In genomic region chr6:129460151-129460550, GRCh38 we compare ENCODE assay signal across 1 cellular context.
TF ChIP-seq lines count a peak whose summit lies in the region.

No MANE protein-coding gene starts in this region.

TF ChIP-seq in GM23338, 12 proteins besides CTCF, POLR2A, EP300 and RAD21 (continued from another document):
- TF ChIP-seq, protein P1, sequence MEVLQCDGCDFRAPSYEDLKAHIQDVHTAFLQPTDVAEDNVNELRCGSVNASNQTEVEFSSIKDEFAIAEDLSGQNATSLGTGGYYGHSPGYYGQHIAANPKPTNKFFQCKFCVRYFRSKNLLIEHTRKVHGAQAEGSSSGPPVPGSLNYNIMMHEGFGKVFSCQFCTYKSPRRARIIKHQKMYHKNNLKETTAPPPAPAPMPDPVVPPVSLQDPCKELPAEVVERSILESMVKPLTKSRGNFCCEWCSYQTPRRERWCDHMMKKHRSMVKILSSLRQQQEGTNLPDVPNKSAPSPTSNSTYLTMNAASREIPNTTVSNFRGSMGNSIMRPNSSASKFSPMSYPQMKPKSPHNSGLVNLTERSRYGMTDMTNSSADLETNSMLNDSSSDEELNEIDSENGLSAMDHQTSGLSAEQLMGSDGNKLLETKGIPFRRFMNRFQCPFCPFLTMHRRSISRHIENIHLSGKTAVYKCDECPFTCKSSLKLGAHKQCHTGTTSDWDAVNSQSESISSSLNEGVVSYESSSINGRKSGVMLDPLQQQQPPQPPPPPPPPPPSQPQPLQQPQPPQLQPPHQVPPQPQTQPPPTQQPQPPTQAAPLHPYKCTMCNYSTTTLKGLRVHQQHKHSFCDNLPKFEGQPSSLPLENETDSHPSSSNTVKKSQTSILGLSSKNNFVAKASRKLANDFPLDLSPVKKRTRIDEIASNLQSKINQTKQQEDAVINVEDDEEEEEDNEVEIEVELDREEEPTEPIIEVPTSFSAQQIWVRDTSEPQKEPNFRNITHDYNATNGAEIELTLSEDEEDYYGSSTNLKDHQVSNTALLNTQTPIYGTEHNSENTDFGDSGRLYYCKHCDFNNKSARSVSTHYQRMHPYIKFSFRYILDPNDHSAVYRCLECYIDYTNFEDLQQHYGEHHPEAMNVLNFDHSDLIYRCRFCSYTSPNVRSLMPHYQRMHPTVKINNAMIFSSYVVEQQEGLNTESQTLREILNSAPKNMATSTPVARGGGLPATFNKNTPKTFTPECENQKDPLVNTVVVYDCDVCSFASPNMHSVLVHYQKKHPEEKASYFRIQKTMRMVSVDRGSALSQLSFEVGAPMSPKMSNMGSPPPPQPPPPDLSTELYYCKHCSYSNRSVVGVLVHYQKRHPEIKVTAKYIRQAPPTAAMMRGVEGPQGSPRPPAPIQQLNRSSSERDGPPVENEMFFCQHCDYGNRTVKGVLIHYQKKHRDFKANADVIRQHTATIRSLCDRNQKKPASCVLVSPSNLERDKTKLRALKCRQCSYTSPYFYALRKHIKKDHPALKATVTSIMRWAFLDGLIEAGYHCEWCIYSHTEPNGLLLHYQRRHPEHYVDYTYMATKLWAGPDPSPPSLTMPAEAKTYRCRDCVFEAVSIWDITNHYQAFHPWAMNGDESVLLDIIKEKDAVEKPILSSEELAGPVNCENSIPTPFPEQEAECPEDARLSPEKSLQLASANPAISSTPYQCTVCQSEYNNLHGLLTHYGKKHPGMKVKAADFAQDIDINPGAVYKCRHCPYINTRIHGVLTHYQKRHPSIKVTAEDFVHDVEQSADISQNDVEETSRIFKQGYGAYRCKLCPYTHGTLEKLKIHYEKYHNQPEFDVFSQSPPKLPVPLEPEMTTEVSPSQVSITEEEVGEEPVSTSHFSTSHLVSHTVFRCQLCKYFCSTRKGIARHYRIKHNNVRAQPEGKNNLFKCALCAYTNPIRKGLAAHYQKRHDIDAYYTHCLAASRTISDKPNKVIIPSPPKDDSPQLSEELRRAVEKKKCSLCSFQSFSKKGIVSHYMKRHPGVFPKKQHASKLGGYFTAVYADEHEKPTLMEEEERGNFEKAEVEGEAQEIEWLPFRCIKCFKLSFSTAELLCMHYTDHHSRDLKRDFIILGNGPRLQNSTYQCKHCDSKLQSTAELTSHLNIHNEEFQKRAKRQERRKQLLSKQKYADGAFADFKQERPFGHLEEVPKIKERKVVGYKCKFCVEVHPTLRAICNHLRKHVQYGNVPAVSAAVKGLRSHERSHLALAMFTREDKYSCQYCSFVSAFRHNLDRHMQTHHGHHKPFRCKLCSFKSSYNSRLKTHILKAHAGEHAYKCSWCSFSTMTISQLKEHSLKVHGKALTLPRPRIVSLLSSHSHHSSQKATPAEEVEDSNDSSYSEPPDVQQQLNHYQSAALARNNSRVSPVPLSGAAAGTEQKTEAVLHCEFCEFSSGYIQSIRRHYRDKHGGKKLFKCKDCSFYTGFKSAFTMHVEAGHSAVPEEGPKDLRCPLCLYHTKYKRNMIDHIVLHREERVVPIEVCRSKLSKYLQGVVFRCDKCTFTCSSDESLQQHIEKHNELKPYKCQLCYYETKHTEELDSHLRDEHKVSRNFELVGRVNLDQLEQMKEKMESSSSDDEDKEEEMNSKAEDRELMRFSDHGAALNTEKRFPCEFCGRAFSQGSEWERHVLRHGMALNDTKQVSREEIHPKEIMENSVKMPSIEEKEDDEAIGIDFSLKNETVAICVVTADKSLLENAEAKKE (CRISPR knock-in tag; IDR thresholded peaks at IDR 0.05): no peak
- no peak for TF ChIP-seq CREB1 (CRISPR knock-in tag; IDR thresholded peaks at IDR 0.05; ENCODE audit: low read depth)
